Comparison of ENCODE assay signal across 8 cellular contexts in genomic region chr6:75282706-75283105, GRCh38. TPM values are rescaled to one million over a fixed set of nuclear protein-coding genes. Genes with fewer than 3 reads are reported as not detected.
DNase-seq lines count a peak whose midpoint lies in the region; ATAC-seq and TF ChIP-seq lines count a peak whose summit lies in the region.

No MANE protein-coding gene starts in this region.

- POLR2A ChIA-PET in A673 (lab: Charles Lee; ENCODE audit: low non-redundant PET) = no interaction called here
- POLR2A ChIA-PET in activated naive CD8-positive, alpha-beta T cell treated with anti-CD3 and anti-CD28 coated beads, Interleukin-2, amount 10 ng/mL, durations not matched to agents 7 days and 5 days (lab: Charles Lee) = interaction anchor here (0.7 kb wide), 1 partner anchor 39 kb away, joined by 3 read pairs; the partner anchor contains the start of gene COX7A2

- no peak overlapping the region for H3K27ac Mint-ChIP-seq in activated naive CD8-positive, alpha-beta T cell treated with anti-CD3 and anti-CD28 coated beads, Interleukin-2, amount 10 ng/mL, durations not matched to agents 7 days and 5 days

- H3K27me3 ChIP-seq in A673 (replicated peaks; ENCODE audit: insufficient read depth, low read depth, low read length, poor library complexity) = no peaks in the 10 kb centered on the region
- no peaks in the 10 kb centered on the region for H3K27me3 ChIP-seq in kidney epithelial cell (ENCODE audit: control insufficient read depth, insufficient read depth, low read length)

- CTCF ChIA-PET in A673 (lab: Charles Lee) = no interaction called here

- no peak for TF ChIP-seq CTCF in A673 (conservative IDR thresholded peaks at IDR 0.05; ENCODE audit: low read depth, low read length)
- no peak for TF ChIP-seq CTCF in GM12875 (IDR thresholded peaks at IDR 0.05; ENCODE audit: borderline replicate concordance, insufficient read depth, low read depth, low read length)
- no peak for TF ChIP-seq CTCF in kidney epithelial cell (IDR thresholded peaks at IDR 0.05; ENCODE audit: insufficient read depth, low read length, poor library complexity, severe bottlenecking)

- DNase-seq in A673 (ENCODE audit: low spot score) (no peak), kidney epithelial cell (ENCODE audit: low read depth) (no peak), DMS 273 treated with DMSO at 0.1 percent for 48 hours (lab: John Stamatoyannopoulos, UW) (no peak), NCI-H146 (lab: John Stamatoyannopoulos, UW) (no peak), COLO668 (lab: John Stamatoyannopoulos, UW; ENCODE audit: unreplicated experiment) (no peak)
- no peak for DNase-seq in activated naive CD8-positive, alpha-beta T cell treated with anti-CD3 and anti-CD28 coated beads, Interleukin-2, amount 10 ng/mL, durations not matched to agents 7 days and 5 days

- no peak overlapping the region for H3K27ac ChIP-seq in A673 (ENCODE audit: low read depth, low read length, poor library complexity, severe bottlenecking)

- H3K36me3 ChIP-seq in A673 (ENCODE audit: insufficient read depth, low read length, poor library complexity, severe bottlenecking) (no peaks in the 10 kb centered on the region), kidney epithelial cell (ENCODE audit: control insufficient read depth, insufficient read depth, low read length) (no peaks in the 10 kb centered on the region)

- H3K9me3 ChIP-seq in A673 (ENCODE audit: low read depth, low read length, poor library complexity, severe bottlenecking) = no peaks in the 10 kb centered on the region

- intact Hi-C loops in A673 (cut with micrococcal nuclease; ENCODE audit: unreplicated experiment) = no loop called here

- ATAC-seq in activated naive CD8-positive, alpha-beta T cell treated with anti-CD3 and anti-CD28 coated beads, Interleukin-2, amount 10 ng/mL, durations not matched to agents 7 days and 5 days (ENCODE audit: low read depth) = no peak
- no peak for ATAC-seq in GM21737 (IDR thresholded peaks at IDR 0.05; ENCODE audit: unreplicated experiment)

- H3K36me3 Mint-ChIP-seq in activated naive CD8-positive, alpha-beta T cell treated with anti-CD3 and anti-CD28 coated beads, Interleukin-2, amount 10 ng/mL, durations not matched to agents 7 days and 5 days = peaks cover 9% of the 10 kb centered on the region

- H3K4me3 Mint-ChIP-seq in activated naive CD8-positive, alpha-beta T cell treated with anti-CD3 and anti-CD28 coated beads, Interleukin-2, amount 10 ng/mL, durations not matched to agents 7 days and 5 days = peak overlapping the region; percentile 77

- no peaks in the 10 kb centered on the region for H3K9me3 Mint-ChIP-seq in activated naive CD8-positive, alpha-beta T cell treated with anti-CD3 and anti-CD28 coated beads, Interleukin-2, amount 10 ng/mL, durations not matched to agents 7 days and 5 days

- BruUV-seq in A673 (replicated peaks; lab: Mats Ljungman, UMichigan) = no TSS peak

- peaks cover 46% of the 10 kb centered on the region for H3K4me1 ChIP-seq in A673 (ENCODE audit: insufficient read depth, low read length, poor library complexity, severe bottlenecking)

- no peaks in the 10 kb centered on the region for H3K27me3 Mint-ChIP-seq in activated naive CD8-positive, alpha-beta T cell treated with anti-CD3 and anti-CD28 coated beads, Interleukin-2, amount 10 ng/mL, durations not matched to agents 7 days and 5 days

- H3K4me3 ChIP-seq in A673 (ENCODE audit: low read depth, low read length, poor library complexity, severe bottlenecking) (peak overlapping the region; percentile 97), GM12875 (ENCODE audit: low read depth, low read length) (peak overlapping the region; percentile 13), kidney epithelial cell (ENCODE audit: low read depth, low read length) (peak overlapping the region; percentile 95)

- H3K4me1 Mint-ChIP-seq in activated naive CD8-positive, alpha-beta T cell treated with anti-CD3 and anti-CD28 coated beads, Interleukin-2, amount 10 ng/mL, durations not matched to agents 7 days and 5 days = peaks cover 45% of the 10 kb centered on the region

RNA-seq across cellular contexts. Expression of gene TMEM30A, which starts 1.9 kb away (rescaled TPM):
- 54.2 and 63.9 TPM in 2 replicates for total RNA-seq in A673 (2021)
- total RNA-seq in activated naive CD8-positive, alpha-beta T cell treated with anti-CD3 and anti-CD28 coated beads, Interleukin-2, amount 10 ng/mL, durations not matched to agents 7 days and 5 days = 10 to 100 TPM; 51.5 to 61.6 TPM
- total RNA-seq in kidney epithelial cell = 88.9 TPM in 2 replicates

RNA-seq across cellular contexts. Expression of gene COX7A2, which starts 39.1 kb away (rescaled TPM):
- total RNA-seq in A673 (2021) (442 and 451 TPM in 2 replicates), kidney epithelial cell (171 and 181 TPM in 2 replicates)
- total RNA-seq in activated naive CD8-positive, alpha-beta T cell treated with anti-CD3 and anti-CD28 coated beads, Interleukin-2, amount 10 ng/mL, durations not matched to agents 7 days and 5 days = 100 to 1,000 TPM; 358 to 367 TPM

Comparison
In these comparisons a context has a peak if more than half of its experiments do, and no peak if none do; other contexts are left out.
1. H3K4me3 ChIP-seq: peak in every context shown above with its lines; median percentile 97 in A673; 95 in kidney epithelial cell; 13 in GM12875.